ENCODE assay signal across 1 cellular context in the genomic region with DNA sequence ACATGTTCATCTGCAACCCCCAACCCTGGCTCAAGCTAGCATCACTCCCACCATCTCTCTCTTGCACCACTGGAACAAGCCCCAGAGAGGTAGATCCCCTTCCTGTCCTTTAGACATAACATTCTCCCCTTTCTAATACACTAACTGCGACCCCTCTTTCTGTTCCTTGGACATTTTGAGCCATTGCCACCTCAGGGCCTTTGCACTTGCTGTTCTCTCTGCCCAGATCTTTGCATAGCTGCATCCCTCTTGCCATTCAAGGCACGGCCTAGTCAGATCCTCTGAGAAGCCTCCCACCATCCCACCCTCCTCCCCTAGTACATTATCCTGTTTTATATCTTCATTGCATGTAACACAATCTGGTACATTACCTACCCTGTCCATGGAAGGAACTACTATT.
TF ChIP-seq lines count a peak whose summit lies in the region.

No MANE protein-coding gene starts in this region.

TF ChIP-seq in neural cell, 6 proteins besides CTCF, POLR2A, EP300 and RAD21:
- TF ChIP-seq MXI1 (conservative IDR thresholded peaks at IDR 0.05; ENCODE audit: poor library complexity, severe bottlenecking) = no peak
